In genomic region chr6:28711325-28711724, GRCh38 we compare ENCODE assay signal across 28 cellular contexts.
"Had no signal": no experiment of that assay in that cellular context is flagged by ENCODE, and none has a peak within 500 bp of the region (broad histone marks: within the 10 kb centered on the region; RNA-seq: fewer than 3 reads in every experiment).

No MANE protein-coding gene starts in this region.

- H3K36me3 ChIP-seq: left ventricle myocardium inferior, pancreas, prostate gland, suprapubic skin, thoracic aorta, tibial artery, upper lobe of right lung had no signal

- H3K4me1 ChIP-seq: left ventricle myocardium inferior, pancreas, prostate gland, suprapubic skin, upper lobe of right lung had no signal

- H3K27ac Mint-ChIP-seq: immature natural killer cell; mesothelial cell of epicardium; naive thymus-derived CD4-positive, alpha-beta T cell; stimulated activated effector memory CD8-positive, alpha-beta T cell treated with anti-CD3 and anti-CD28 coated beads, Interleukin-12 subunit alpha, Interleukin-12 subunit beta, amount 100 ng/mL, for 72 hours; stimulated activated naive CD8-positive, alpha-beta T cell treated with anti-CD3 and anti-CD28 coated beads, Interleukin-15, Interleukin-2, amounts not matched to agents 100 ng/mL and 50 ng/mL, for 24 hours had no signal

- DNase-seq: hypothalamus; left ventricle myocardium inferior; mesendoderm; mucosa of descending colon; pancreas; posterior cingulate gyrus; retina; right cardiac atrium; stimulated activated CD4-positive, alpha-beta T cell treated with anti-CD3 and anti-CD28 coated beads, Interleukin-12 subunit alpha, Interleukin-12 subunit beta, amount 100 ng/mL, for 4 hours; stimulated activated CD4-positive, alpha-beta T cell treated with anti-CD3 and anti-CD28 coated beads, Interleukin-15, amount 100 ng/mL, for 24 hours; stimulated activated CD4-positive, alpha-beta T cell treated with anti-CD3 and anti-CD28 coated beads, Interleukin-2, amount 100 ng/mL, for 24 hours; stimulated activated CD4-positive, alpha-beta T cell treated with anti-CD3 and anti-CD28 coated beads, Interleukin-4, amount 100 ng/mL, for 1 hour; tibial artery; upper lobe of right lung had no signal

- H3K9me3 ChIP-seq: prostate gland, upper lobe of right lung had no signal

- ATAC-seq: mucosa of descending colon; naive thymus-derived CD4-positive, alpha-beta T cell; pancreas; right cardiac atrium; sciatic nerve; upper lobe of right lung had no signal

- FAIRE-seq: islet of Langerhans, pancreas, urothelium cell line had no signal

- H3K27ac ChIP-seq: left ventricle myocardium inferior, pancreas, prostate gland, skin epidermis, suprapubic skin, thoracic aorta, tibial artery, upper lobe of right lung had no signal

- H3K4me3 ChIP-seq: left ventricle myocardium inferior, lung, mucosa of descending colon, pancreas, prostate gland, skin epidermis, suprapubic skin, thoracic aorta, tibial artery, upper lobe of right lung had no signal

- H3K4me3 Mint-ChIP-seq: immature natural killer cell; mesothelial cell of epicardium; naive thymus-derived CD4-positive, alpha-beta T cell; natural killer cell treated with Interleukin-12 subunit alpha and Interleukin-12 subunit beta and Interleukin-15 and Interleukin-18, amount 100 ng/mL, for 72 hours; stimulated activated effector memory CD8-positive, alpha-beta T cell treated with anti-CD3 and anti-CD28 coated beads, Interleukin-12 subunit alpha, Interleukin-12 subunit beta, amount 100 ng/mL, for 72 hours; stimulated activated naive CD8-positive, alpha-beta T cell treated with anti-CD3 and anti-CD28 coated beads, Interleukin-15, Interleukin-2, amounts not matched to agents 100 ng/mL and 50 ng/mL, for 24 hours had no signal
